Comparison of ENCODE assay signal across 13 cellular contexts in the genomic region with DNA sequence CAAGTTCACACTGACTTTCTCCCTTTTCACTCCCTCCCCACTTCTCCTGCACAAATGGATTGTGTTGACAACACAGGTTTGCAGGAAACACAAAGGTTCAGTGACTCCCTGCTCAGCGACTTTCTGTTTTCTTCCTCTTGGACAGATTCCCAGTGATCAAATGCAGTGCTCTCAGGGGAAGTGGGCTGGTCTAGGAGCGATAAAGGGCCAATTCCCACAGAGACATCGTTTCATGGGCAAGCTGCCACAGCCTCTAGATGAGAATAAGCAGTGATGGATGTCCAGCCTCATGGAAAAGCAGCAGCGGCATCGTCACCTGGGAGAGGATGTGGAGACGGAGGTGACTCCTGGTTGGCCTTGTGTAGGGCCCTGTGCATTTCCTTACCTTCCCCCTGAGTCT. TPM values are rescaled to one million over a fixed set of nuclear protein-coding genes. Genes with fewer than 3 reads are reported as not detected.
DNase-seq lines count a peak whose midpoint lies in the region; ATAC-seq and TF ChIP-seq lines count a peak whose summit lies in the region.
"Had no signal": no experiment of that assay in that cellular context is flagged by ENCODE, and none has a peak within 500 bp of the region (broad histone marks: within the 10 kb centered on the region; RNA-seq: fewer than 3 reads in every experiment).

No MANE protein-coding gene starts in this region.

- H3F3A ChIP-seq in SK-N-SH (replicated peaks; ENCODE audit: insufficient read depth): no peaks in the 10 kb centered on the region

- WGBS in SK-N-SH (ENCODE audit: low lambda C conversion rate): 47% methylated on average over 6 of the region's 6 CpGs
- 56% methylated on average over 6 of the region's 6 CpGs for WGBS in hepatocyte (ENCODE audit: low lambda C conversion rate, missing lambda C conversion rate)

- POLR2A ChIA-PET in SK-N-SH (lab: Yijun Ruan, JAX): no interaction called here
- POLR2A ChIA-PET in activated CD8-positive, alpha-beta T cell treated with anti-CD3 and anti-CD28 coated beads for 36 hours (lab: Charles Lee): no interaction called here

- TF ChIP-seq RAD21 in SK-N-SH (IDR thresholded peaks at IDR 0.05; ENCODE audit: low read length): no peak

- CTCF ChIA-PET in SK-N-SH (lab: Yijun Ruan, JAX): interaction anchor here (4.0 kb wide), 1 partner anchor 15 kb away, joined by 16 read pairs; no protein-coding TSS in a partner anchor
- CTCF ChIA-PET in activated CD8-positive, alpha-beta T cell treated with anti-CD3 and anti-CD28 coated beads for 36 hours (lab: Charles Lee): interaction anchor here (1.8 kb wide), 1 partner anchor 32 kb away, joined by 7 read pairs; no protein-coding TSS in a partner anchor

- H3K27me3 Mint-ChIP-seq in activated CD8-positive, alpha-beta T cell treated with anti-CD3 and anti-CD28 coated beads for 36 hours: peaks cover 18% of the 10 kb centered on the region

- no peaks in the 10 kb centered on the region for H3K4me1 Mint-ChIP-seq in activated CD8-positive, alpha-beta T cell treated with anti-CD3 and anti-CD28 coated beads for 36 hours (ENCODE audit: low read depth)

- H3K4me3 Mint-ChIP-seq in activated CD8-positive, alpha-beta T cell treated with anti-CD3 and anti-CD28 coated beads for 36 hours: no peak overlapping the region
- H3K4me3 Mint-ChIP-seq: activated naive CD4-positive, alpha-beta T cell treated with anti-CD3 and anti-CD28 coated beads for 36 hours; IgD-negative memory B cell had no signal

- H3K4me2 ChIP-seq in SK-N-SH (no peak overlapping the region), hepatocyte (peak overlapping the region; percentile 53)

- peak; percentile 87 for DNase-seq in NCI-H1092 treated with DMSO at 0.1 percent for 48 hours (lab: John Stamatoyannopoulos, UW)
- peak; percentile 9 for DNase-seq in SK-N-SH
- DNase-seq in hepatocyte (ENCODE audit: low spot score): no peak
- no peak for DNase-seq in stimulated activated naive CD8-positive, alpha-beta T cell treated with anti-CD3 and anti-CD28 coated beads, Interleukin-15, Interleukin-2, amounts not matched to agents 100 U/mL and 50 U/mL, for 24 hours
- no peak for DNase-seq in activated CD8-positive, alpha-beta T cell treated with anti-CD3 and anti-CD28 coated beads for 36 hours
- DNase-seq in retina: no peak
- DNase-seq: activated naive CD4-positive, alpha-beta T cell treated with anti-CD3 and anti-CD28 coated beads for 36 hours; stimulated activated naive CD4-positive, alpha-beta T cell treated with Interleukin-2 at 50 U/mL for 16 hours; WERI-Rb-1 had no signal

- H3K9ac ChIP-seq in SK-N-SH: no peak overlapping the region

- no peaks in the 10 kb centered on the region for H3K36me3 Mint-ChIP-seq in activated CD8-positive, alpha-beta T cell treated with anti-CD3 and anti-CD28 coated beads for 36 hours (ENCODE audit: low read depth)
- H3K36me3 Mint-ChIP-seq: IgD-negative memory B cell had no signal

- TF ChIP-seq EP300 in SK-N-SH (IDR thresholded peaks at IDR 0.05; ENCODE audit: borderline replicate concordance in 1 of 2, low read depth in 1 of 2, low read length in 1 of 2): no peak

- peaks cover 0 to 12% of the 10 kb centered on the region in 2 experiments; a peak in 2 of 4 replicates for H3K4me1 ChIP-seq in SK-N-SH (ENCODE audit: control insufficient read depth in 1 of 2, insufficient read depth in 2 of 2, low read depth in 1 of 2, low read length in 1 of 2)
- peaks cover 19% of the 10 kb centered on the region for H3K4me1 ChIP-seq in hepatocyte (ENCODE audit: insufficient read depth)

- no peaks in the 10 kb centered on the region for H4K20me1 ChIP-seq in SK-N-SH (ENCODE audit: insufficient read depth)
- H4K20me1 ChIP-seq in hepatocyte (ENCODE audit: insufficient read depth, poor library complexity, severe bottlenecking): no peaks in the 10 kb centered on the region

- H3K27ac Mint-ChIP-seq in activated CD8-positive, alpha-beta T cell treated with anti-CD3 and anti-CD28 coated beads for 36 hours: no peak overlapping the region
- H3K27ac Mint-ChIP-seq: activated naive CD4-positive, alpha-beta T cell treated with anti-CD3 and anti-CD28 coated beads for 36 hours; IgD-negative memory B cell had no signal

- no peak overlapping the region for H3K4me3 ChIP-seq in SK-N-SH (ENCODE audit: low read depth in 2 of 2, low read length in 1 of 2)
- no peak overlapping the region for H3K4me3 ChIP-seq in hepatocyte

- no peak for ATAC-seq in stimulated activated naive CD8-positive, alpha-beta T cell treated with anti-CD3 and anti-CD28 coated beads, Interleukin-15, Interleukin-2, amounts not matched to agents 100 U/mL and 50 U/mL, for 24 hours
- ATAC-seq in activated CD8-positive, alpha-beta T cell treated with anti-CD3 and anti-CD28 coated beads for 36 hours: no peak
- no peak for ATAC-seq in HG03159 (IDR thresholded peaks at IDR 0.05; ENCODE audit: unreplicated experiment)

- H3K27me3 ChIP-seq in SK-N-SH (ENCODE audit: insufficient read depth) (no peaks in the 10 kb centered on the region), hepatocyte (no peaks in the 10 kb centered on the region)

- H3K9me2 ChIP-seq in SK-N-SH (no peaks in the 10 kb centered on the region), hepatocyte (replicated peaks; ENCODE audit: insufficient read depth) (no peaks in the 10 kb centered on the region)

- no peak overlapping the region for H2AFZ ChIP-seq in SK-N-SH (ENCODE audit: low read depth)
- H2AFZ ChIP-seq in hepatocyte: no peak overlapping the region

- H3K36me3 ChIP-seq in SK-N-SH (replicated peaks in 1 of 2; ENCODE audit: control insufficient read depth in 1 of 2, insufficient read depth in 2 of 2, low read length in 1 of 2): no peaks in the 10 kb centered on the region
- no peaks in the 10 kb centered on the region for H3K36me3 ChIP-seq in hepatocyte (replicated peaks; ENCODE audit: insufficient read depth, low read depth)
- H3K36me3 ChIP-seq: WERI-Rb-1 had no signal

- H3K9me3 ChIP-seq in SK-N-SH: no peaks in the 10 kb centered on the region
- H3K9me3 ChIP-seq in hepatocyte (ENCODE audit: low read depth): no peaks in the 10 kb centered on the region

- peak overlapping the region; percentile 96 for H3K27ac ChIP-seq in 22Rv1
- peak overlapping the region in 1 of 2 experiments; percentile 55; a peak in 2 of 4 replicates for H3K27ac ChIP-seq in SK-N-SH (ENCODE audit: low read depth in 2 of 2, low read length in 1 of 2)
- peak overlapping the region; percentile 42 for H3K27ac ChIP-seq in hepatocyte
- H3K27ac ChIP-seq: epithelial cell of prostate, WERI-Rb-1 had no signal

- H3K9me3 Mint-ChIP-seq in activated CD8-positive, alpha-beta T cell treated with anti-CD3 and anti-CD28 coated beads for 36 hours: peaks cover 2% of the 10 kb centered on the region
- H3K9me3 Mint-ChIP-seq: activated naive CD4-positive, alpha-beta T cell treated with anti-CD3 and anti-CD28 coated beads for 36 hours; IgD-negative memory B cell had no signal

- intact Hi-C loops in activated CD8-positive, alpha-beta T cell treated with anti-CD3 and anti-CD28 coated beads for 36 hours (cut with micrococcal nuclease): no loop called here

- H3K79me2 ChIP-seq in SK-N-SH (ENCODE audit: insufficient read depth) (no peaks in the 10 kb centered on the region), hepatocyte (no peaks in the 10 kb centered on the region)

- TF ChIP-seq CTCF in 22Rv1 (IDR thresholded peaks at IDR 0.05): no peak
- no peak for TF ChIP-seq CTCF in SK-N-SH (IDR thresholded peaks at IDR 0.05)
- no peak for TF ChIP-seq CTCF in hepatocyte (IDR thresholded peaks at IDR 0.05; ENCODE audit: poor library complexity)
- no peak for TF ChIP-seq CTCF in activated CD8-positive, alpha-beta T cell treated with anti-CD3 and anti-CD28 coated beads for 36 hours (IDR thresholded peaks at IDR 0.05)

TF ChIP-seq in SK-N-SH, 30 proteins besides CTCF, POLR2A, EP300 and RAD21 (continues in another document):
- TF ChIP-seq GATA2 (CRISPR knock-in tag; IDR thresholded peaks at IDR 0.05) (no peak), TEAD4 (IDR thresholded peaks at IDR 0.05; ENCODE audit: borderline replicate concordance, insufficient read depth) (no peak), GABPA (IDR thresholded peaks at IDR 0.05; ENCODE audit: low read depth) (no peak), TCF12 (IDR thresholded peaks at IDR 0.05) (no peak), USF1 (IDR thresholded peaks at IDR 0.05; ENCODE audit: borderline replicate concordance, low read depth) (no peak), MAX (IDR thresholded peaks at IDR 0.05; ENCODE audit: low read depth) (no peak), NFIC (IDR thresholded peaks at IDR 0.05; ENCODE audit: borderline replicate concordance) (no peak), YY1 (IDR thresholded peaks at IDR 0.05; ENCODE audit: low read depth) (no peak)

RNA-seq across cellular contexts. Expression of gene FYB2, which starts 30.6 kb away (rescaled TPM):
- polyA plus RNA-seq in SK-N-SH (2012; rRNA removed) (not detected in 2 replicates), hepatocyte (18.6 and 21.0 TPM in 2 replicates)
- polyA plus RNA-seq in SK-N-SH (2012; cell fraction: cytosol; rRNA removed): 0.03 TPM in 1 of 2 replicates, not detected in the other
- not detected in 2 replicates for polyA plus RNA-seq in SK-N-SH (2012; cell fraction: nucleus; rRNA removed)
- 15.3 and 15.5 TPM in 2 replicates for total RNA-seq in hepatocyte
- total RNA-seq in activated CD8-positive, alpha-beta T cell treated with anti-CD3 and anti-CD28 coated beads for 36 hours: not detected
- total RNA-seq: activated naive CD4-positive, alpha-beta T cell treated with anti-CD3 and anti-CD28 coated beads for 36 hours had no signal
- polyA plus RNA-seq: IgD-negative memory B cell had no signal

Comparison
In these comparisons a context has a peak if more than half of its experiments do, and no peak if none do; other contexts are left out.
1. DNase-seq: peak in NCI-H1092 treated with DMSO at 0.1 percent for 48 hours (single experiment) and SK-N-SH (single experiment); none in hepatocyte (single experiment), stimulated activated naive CD8-positive, alpha-beta T cell treated with anti-CD3 and anti-CD28 coated beads, Interleukin-15, Interleukin-2, amounts not matched to agents 100 U/mL and 50 U/mL, for 24 hours (single experiment), activated CD8-positive, alpha-beta T cell treated with anti-CD3 and anti-CD28 coated beads for 36 hours (single experiment) and retina (single experiment).
2. RNA of gene FYB2, which starts 30.6 kb away (total RNA-seq): 15.3 to 15.5 TPM in hepatocyte; not detected in activated CD8-positive, alpha-beta T cell treated with anti-CD3 and anti-CD28 coated beads for 36 hours; every median in the first group is over 10 times any median in the second.